7 cellular contexts compared by ENCODE assay signal in genomic region chr3:71584216-71585061, GRCh38. TPM values are rescaled to one million over a fixed set of nuclear protein-coding genes. Genes with fewer than 3 reads are reported as not detected.
DNase-seq lines count a peak whose midpoint lies in the region; ATAC-seq, FAIRE-seq and TF ChIP-seq lines count a peak whose summit lies in the region.

No MANE protein-coding gene starts in this region.

- CTCF ChIA-PET in OCI-LY7 (lab: Charles Lee; ENCODE audit: unreplicated experiment): no interaction called here

- H3K27me3 Mint-ChIP-seq in nephron progenitor cell (ENCODE audit: low read depth, poor library complexity): peaks cover 4% of the 10 kb centered on the region

- peak overlapping the region; percentile 91 for H3K4me3 Mint-ChIP-seq in nephron progenitor cell

- no peaks in the 10 kb centered on the region for H3K9me2 ChIP-seq in OCI-LY7 (ENCODE audit: insufficient read depth, low read length)

- peak overlapping the region; percentile 90 for H3K4me3 ChIP-seq in OCI-LY7 (ENCODE audit: low read depth, low read length, poor library complexity, severe bottlenecking)

- H3K4me2 ChIP-seq in OCI-LY7 (ENCODE audit: low read length): peak overlapping the region; percentile 92

- H3K79me2 ChIP-seq in OCI-LY7 (ENCODE audit: insufficient read depth, low read depth, low read length): peaks cover 53% of the 10 kb centered on the region

- FAIRE-seq in GM18507 (lab: Jason Lieb, UNC): peak; percentile 71

- peak; percentile 17 for ATAC-seq in foreskin keratinocyte

- peaks cover 6% of the 10 kb centered on the region for H3K36me3 Mint-ChIP-seq in nephron progenitor cell (ENCODE audit: low read depth)

- peak overlapping the region; percentile 56 for H2AFZ ChIP-seq in OCI-LY7 (ENCODE audit: low read length)

- peaks cover 7% of the 10 kb centered on the region for H3K9me3 Mint-ChIP-seq in nephron progenitor cell

- H3K27ac Mint-ChIP-seq in nephron progenitor cell: peak overlapping the region; percentile 99

- BruUV-seq in OCI-LY7 (replicated peaks; lab: Mats Ljungman, UMichigan): no TSS peak

- POLR2A ChIA-PET in OCI-LY7 (lab: Charles Lee): interaction anchor here (0.6 to 2.2 kb wide), 9 partner anchors 30 to 499 kb away, joined by 3 to 8 read pairs (median 4); no protein-coding TSS in a partner anchor

- DNase-seq in GM18507 (ENCODE audit: extremely low spot score, insufficient read length, low read depth): no peak
- DNase-seq in OCI-LY7 (ENCODE audit: low spot score): peak; percentile 47
- DNase-seq in activated T-helper 9 cell treated with anti-CD3 and anti-CD28 coated beads, Interleukin-2, amount 50 U/mL, for 16 hours (ENCODE audit: low read depth): peak; percentile 45
- peak in 1 of 2 donors; percentile 45 for DNase-seq in foreskin keratinocyte
- peak; percentile 40 for DNase-seq in nephron progenitor cell
- peak in 45 of 49 donors; percentile 11 to 89 (median 55) for DNase-seq in substantia nigra (lab: John Stamatoyannopoulos, UW)
- DNase-seq in RPMI8226: no peak

- no peak for TF ChIP-seq CTCF in OCI-LY7 (conservative IDR thresholded peaks at IDR 0.05; ENCODE audit: low read length)
- TF ChIP-seq CTCF in foreskin keratinocyte (conservative IDR thresholded peaks at IDR 0.05): no peak
- TF ChIP-seq CTCF in nephron progenitor cell (IDR thresholded peaks at IDR 0.05): no peak

- H3K4me1 Mint-ChIP-seq in nephron progenitor cell: peaks cover 51% of the 10 kb centered on the region

- H3K27me3 ChIP-seq in foreskin keratinocyte: no peaks in the 10 kb centered on the region

- H3K4me1 ChIP-seq in OCI-LY7 (ENCODE audit: insufficient read depth, low read length, poor library complexity, severe bottlenecking) (peaks cover 35% of the 10 kb centered on the region), foreskin keratinocyte (peaks cover 5% of the 10 kb centered on the region)

- intact Hi-C loops in OCI-LY7 (cut with micrococcal nuclease; ENCODE audit: unreplicated experiment): loop anchor here (2.0 to 5.0 kb wide), 4 partner anchors 68 to 520 kb away; no protein-coding TSS in a partner anchor

- H3K9me3 ChIP-seq in OCI-LY7 (ENCODE audit: low read length): no peaks in the 10 kb centered on the region

- no peaks in the 10 kb centered on the region for H4K20me1 ChIP-seq in OCI-LY7 (ENCODE audit: insufficient read depth, low read length)

- H3K36me3 ChIP-seq in OCI-LY7 (ENCODE audit: insufficient read depth, low read length): no peaks in the 10 kb centered on the region

- H3K27ac ChIP-seq in OCI-LY7 (ENCODE audit: low read depth, low read length, poor library complexity, severe bottlenecking) (peak overlapping the region; percentile 88), foreskin keratinocyte (no peak overlapping the region), substantia nigra (ENCODE audit: low read depth, low read length, poor library complexity, severe bottlenecking) (peak overlapping the region; percentile 96)

RNA-seq across cellular contexts. Expression of gene FOXP1, which starts 0.9 kb away (rescaled TPM):
- total RNA-seq in OCI-LY7 (2014; rRNA removed; shearing (Covaris generic)): 67.2 and 87.3 TPM in 2 replicates
- total RNA-seq in OCI-LY7 (2022) (151 and 168 TPM in 2 replicates), foreskin keratinocyte (45.5 and 46.6 TPM in 2 replicates)
- polyA plus RNA-seq in foreskin keratinocyte: 7.5 and 8.7 TPM in 2 replicates

Comparison
In these comparisons a context has a peak if more than half of its experiments do, and no peak if none do; other contexts are left out.
1. DNase-seq: peak in OCI-LY7 (single experiment), activated T-helper 9 cell treated with anti-CD3 and anti-CD28 coated beads, Interleukin-2, amount 50 U/mL, for 16 hours (single experiment), nephron progenitor cell (single experiment) and substantia nigra (45 of 49); none in GM18507 (single experiment) and RPMI8226 (single experiment).